In the genomic region with DNA sequence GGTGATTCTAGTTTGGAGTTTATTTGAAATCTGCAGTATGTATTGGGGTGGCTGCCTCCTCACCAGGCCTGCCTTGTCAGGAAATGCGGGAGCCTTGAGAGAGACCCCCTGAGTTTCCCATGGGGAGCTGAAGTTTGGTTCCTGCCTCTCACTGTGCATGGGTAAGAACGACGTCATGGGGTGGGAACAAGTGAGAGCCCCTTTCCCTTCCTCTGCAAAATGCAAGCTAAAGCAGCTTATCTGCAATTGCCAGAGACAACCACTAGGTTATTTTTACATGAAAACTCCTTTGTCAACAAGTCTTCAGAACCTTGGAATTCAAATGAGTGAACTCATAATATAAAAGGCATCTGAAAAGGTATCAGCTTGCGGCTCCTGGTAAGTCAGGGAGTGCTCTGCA, we compare ENCODE assay signal across 1 cellular context.
TF ChIP-seq lines count a peak whose summit lies in the region.

No MANE protein-coding gene starts in this region.

TF ChIP-seq in SK-N-SH, 30 proteins besides CTCF, POLR2A, EP300 and RAD21 (continued from another document):
- TF ChIP-seq, protein P1, sequence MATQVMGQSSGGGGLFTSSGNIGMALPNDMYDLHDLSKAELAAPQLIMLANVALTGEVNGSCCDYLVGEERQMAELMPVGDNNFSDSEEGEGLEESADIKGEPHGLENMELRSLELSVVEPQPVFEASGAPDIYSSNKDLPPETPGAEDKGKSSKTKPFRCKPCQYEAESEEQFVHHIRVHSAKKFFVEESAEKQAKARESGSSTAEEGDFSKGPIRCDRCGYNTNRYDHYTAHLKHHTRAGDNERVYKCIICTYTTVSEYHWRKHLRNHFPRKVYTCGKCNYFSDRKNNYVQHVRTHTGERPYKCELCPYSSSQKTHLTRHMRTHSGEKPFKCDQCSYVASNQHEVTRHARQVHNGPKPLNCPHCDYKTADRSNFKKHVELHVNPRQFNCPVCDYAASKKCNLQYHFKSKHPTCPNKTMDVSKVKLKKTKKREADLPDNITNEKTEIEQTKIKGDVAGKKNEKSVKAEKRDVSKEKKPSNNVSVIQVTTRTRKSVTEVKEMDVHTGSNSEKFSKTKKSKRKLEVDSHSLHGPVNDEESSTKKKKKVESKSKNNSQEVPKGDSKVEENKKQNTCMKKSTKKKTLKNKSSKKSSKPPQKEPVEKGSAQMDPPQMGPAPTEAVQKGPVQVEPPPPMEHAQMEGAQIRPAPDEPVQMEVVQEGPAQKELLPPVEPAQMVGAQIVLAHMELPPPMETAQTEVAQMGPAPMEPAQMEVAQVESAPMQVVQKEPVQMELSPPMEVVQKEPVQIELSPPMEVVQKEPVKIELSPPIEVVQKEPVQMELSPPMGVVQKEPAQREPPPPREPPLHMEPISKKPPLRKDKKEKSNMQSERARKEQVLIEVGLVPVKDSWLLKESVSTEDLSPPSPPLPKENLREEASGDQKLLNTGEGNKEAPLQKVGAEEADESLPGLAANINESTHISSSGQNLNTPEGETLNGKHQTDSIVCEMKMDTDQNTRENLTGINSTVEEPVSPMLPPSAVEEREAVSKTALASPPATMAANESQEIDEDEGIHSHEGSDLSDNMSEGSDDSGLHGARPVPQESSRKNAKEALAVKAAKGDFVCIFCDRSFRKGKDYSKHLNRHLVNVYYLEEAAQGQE (IDR thresholded peaks at IDR 0.05; ENCODE audit: low read depth, low read length) = no peak
- TF ChIP-seq, protein P2, sequence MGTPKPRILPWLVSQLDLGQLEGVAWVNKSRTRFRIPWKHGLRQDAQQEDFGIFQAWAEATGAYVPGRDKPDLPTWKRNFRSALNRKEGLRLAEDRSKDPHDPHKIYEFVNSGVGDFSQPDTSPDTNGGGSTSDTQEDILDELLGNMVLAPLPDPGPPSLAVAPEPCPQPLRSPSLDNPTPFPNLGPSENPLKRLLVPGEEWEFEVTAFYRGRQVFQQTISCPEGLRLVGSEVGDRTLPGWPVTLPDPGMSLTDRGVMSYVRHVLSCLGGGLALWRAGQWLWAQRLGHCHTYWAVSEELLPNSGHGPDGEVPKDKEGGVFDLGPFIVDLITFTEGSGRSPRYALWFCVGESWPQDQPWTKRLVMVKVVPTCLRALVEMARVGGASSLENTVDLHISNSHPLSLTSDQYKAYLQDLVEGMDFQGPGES (IDR thresholded peaks at IDR 0.05; ENCODE audit: low read depth, low read length) = no peak
- TF ChIP-seq, protein P3, sequence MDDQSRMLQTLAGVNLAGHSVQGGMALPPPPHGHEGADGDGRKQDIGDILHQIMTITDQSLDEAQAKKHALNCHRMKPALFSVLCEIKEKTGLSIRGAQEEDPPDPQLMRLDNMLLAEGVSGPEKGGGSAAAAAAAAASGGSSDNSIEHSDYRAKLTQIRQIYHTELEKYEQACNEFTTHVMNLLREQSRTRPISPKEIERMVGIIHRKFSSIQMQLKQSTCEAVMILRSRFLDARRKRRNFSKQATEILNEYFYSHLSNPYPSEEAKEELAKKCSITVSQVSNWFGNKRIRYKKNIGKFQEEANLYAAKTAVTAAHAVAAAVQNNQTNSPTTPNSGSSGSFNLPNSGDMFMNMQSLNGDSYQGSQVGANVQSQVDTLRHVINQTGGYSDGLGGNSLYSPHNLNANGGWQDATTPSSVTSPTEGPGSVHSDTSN (IDR thresholded peaks at IDR 0.05) = no peak
- TF ChIP-seq YY1 (IDR thresholded peaks at IDR 0.05; ENCODE audit: low read depth) (no peak), MEF2A (IDR thresholded peaks at IDR 0.05; ENCODE audit: borderline replicate concordance, low read depth) (no peak), RFX5 (IDR thresholded peaks at IDR 0.05; ENCODE audit: low read length) (no peak)
TF ChIP-seq in SK-N-SH: peak in this region for 0.
